ENCODE assay signal across 18 cellular contexts in the genomic region with DNA sequence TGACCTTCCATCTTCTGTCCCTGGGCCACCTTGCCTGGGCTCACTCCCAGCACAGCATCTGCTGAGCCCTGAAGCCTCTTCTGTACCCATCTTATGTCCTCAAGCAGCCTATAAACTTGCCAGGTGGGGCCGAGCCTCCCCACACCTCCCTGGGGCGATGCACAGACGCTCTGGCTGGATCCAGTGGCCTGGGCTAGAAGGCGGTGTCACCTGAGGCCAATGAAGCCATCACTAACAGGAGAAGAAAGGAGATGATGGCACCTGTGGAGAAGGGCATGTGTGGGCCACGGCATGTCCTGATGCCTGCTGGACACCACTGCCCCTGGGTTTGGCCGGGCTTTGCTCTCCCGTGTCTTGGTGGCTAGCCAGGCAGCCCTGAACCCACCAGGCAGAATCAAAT. TPM values are rescaled to one million over a fixed set of nuclear protein-coding genes. Genes with fewer than 3 reads are reported as not detected.
DNase-seq lines count a peak whose midpoint lies in the region; TF ChIP-seq lines count a peak whose summit lies in the region.
"Had no signal": no experiment of that assay in that cellular context is flagged by ENCODE, and none has a peak within 500 bp of the region (broad histone marks: within the 10 kb centered on the region; RNA-seq: fewer than 3 reads in every experiment).

No MANE protein-coding gene starts in this region.

- H3K27me3 ChIP-seq in adipocyte (replicated peaks; ENCODE audit: control insufficient read depth, insufficient read depth, low read length) (no peaks in the 10 kb centered on the region), left ventricle myocardium inferior (ENCODE audit: low read depth) (no peaks in the 10 kb centered on the region), prostate gland (replicated peaks; ENCODE audit: insufficient read depth) (no peaks in the 10 kb centered on the region)

- peak overlapping the region; percentile 60 for H3K27ac Mint-ChIP-seq in HFFc6
- H3K27ac Mint-ChIP-seq: CD4-positive, alpha-beta T cell had no signal

- intact Hi-C loops in left ventricle myocardium inferior (cut with micrococcal nuclease) = no loop called here
- intact Hi-C loops in prostate gland (cut with DNase I) = no loop called here

- TF ChIP-seq CTCF in HFFc6 (IDR thresholded peaks at IDR 0.05) (no peak), left ventricle myocardium inferior (IDR thresholded peaks at IDR 0.05; ENCODE audit: borderline replicate concordance) (no peak), prostate gland (IDR thresholded peaks at IDR 0.05) (no peak)

- DNase-seq in HFFc6 (no peak), adipocyte (ENCODE audit: low read depth) (no peak), left ventricle myocardium inferior (peak; percentile 11), prostate gland (ENCODE audit: low spot score) (no peak), NCI-H1417 (lab: John Stamatoyannopoulos, UW) (no peak), superior temporal gyrus (ENCODE audit: extremely low spot score) (no peak), NOMO-1 treated with DMSO at 0.1 percent for 48 hours (lab: John Stamatoyannopoulos, UW; ENCODE audit: unreplicated experiment) (no peak)
- DNase-seq: ACHN; AML-193; CD4-positive, alpha-beta T cell; HCEC 1CT; NCI-H2029; NCI-H2171; NCI-H82; SHP77 had no signal

- H3K4me1 ChIP-seq in adipocyte (ENCODE audit: control insufficient read depth, insufficient read depth, low read length) (peaks cover 18% of the 10 kb centered on the region), left ventricle myocardium inferior (peaks cover 53% of the 10 kb centered on the region), prostate gland (replicated peaks) (peaks cover under 1% of the 10 kb centered on the region)

- no peaks in the 10 kb centered on the region for H3K9me3 Mint-ChIP-seq in HFFc6
- H3K9me3 Mint-ChIP-seq: CD4-positive, alpha-beta T cell had no signal

- WGBS in prostate gland = 73% methylated on average over 7 of the region's 7 CpGs

- H3K9me3 ChIP-seq in adipocyte (ENCODE audit: control insufficient read depth, low read length) = no peaks in the 10 kb centered on the region
- no peaks in the 10 kb centered on the region for H3K9me3 ChIP-seq in left ventricle myocardium inferior (replicated peaks)
- H3K9me3 ChIP-seq in prostate gland = no peaks in the 10 kb centered on the region

- peak overlapping the region; percentile 34 for H3K4me3 Mint-ChIP-seq in HFFc6
- H3K4me3 Mint-ChIP-seq: CD4-positive, alpha-beta T cell had no signal

- no peak for TF ChIP-seq POLR2A in prostate gland (IDR thresholded peaks at IDR 0.05)

- H3K4me3 ChIP-seq in adipocyte (ENCODE audit: low read length) (no peak overlapping the region), left ventricle myocardium inferior (no peak overlapping the region), prostate gland (no peak overlapping the region)
- H3K4me3 ChIP-seq: GM23248 had no signal

- peak overlapping the region; percentile 28 for H3K9ac ChIP-seq in adipocyte (ENCODE audit: low read length)
- H3K9ac ChIP-seq: GM23248 had no signal

- no peaks in the 10 kb centered on the region; the same call in 1 of the 2 replicates for H3K27me3 Mint-ChIP-seq in HFFc6 (ENCODE audit: insufficient read depth)
- H3K27me3 Mint-ChIP-seq: CD4-positive, alpha-beta T cell had no signal

- H3K27ac ChIP-seq in left ventricle myocardium inferior (replicated peaks) (peak overlapping the region; percentile 87), prostate gland (peak overlapping the region; percentile 16 to 58)
- H3K27ac ChIP-seq: GM23248, HL-60 had no signal

- H3K4me1 Mint-ChIP-seq in HFFc6 (ENCODE audit: low read depth) = peaks cover 13% of the 10 kb centered on the region

- H3K36me3 ChIP-seq in adipocyte (ENCODE audit: control insufficient read depth, insufficient read depth, low read length, severe bottlenecking) = peaks cover 29% of the 10 kb centered on the region
- H3K36me3 ChIP-seq in left ventricle myocardium inferior = no peaks in the 10 kb centered on the region
- H3K36me3 ChIP-seq in prostate gland = no peaks in the 10 kb centered on the region

- H3K36me3 Mint-ChIP-seq in HFFc6 (ENCODE audit: low read depth) = no peaks in the 10 kb centered on the region

RNA-seq across cellular contexts. Expression of a gene that starts 45.5 kb away (rescaled TPM):
- total RNA-seq in HFFc6 (2021; fragmentation: NEBNext Ultra II Directional; extraction: Animal tissue kit (Norgen Biotek cat#: 25700)) = 10 to 100 TPM; 33.0 to 49.2 (median 44.0) TPM
- total RNA-seq in left ventricle myocardium inferior (18.8 TPM), prostate gland (100 to 1,000 TPM in 1 of 2 donors, 10 to 100 TPM in 1; 67.0 to 145 TPM)

RNA-seq across cellular contexts. Expression of a gene that starts 49.8 kb away (rescaled TPM):
- total RNA-seq in HFFc6 (2021; fragmentation: NEBNext Ultra II Directional; extraction: Animal tissue kit (Norgen Biotek cat#: 25700)) = 1 to 10 TPM in 1 of 6 experiments, under 1 TPM in 5; 0.17 to 1.1 (median 0.43) TPM
- total RNA-seq in left ventricle myocardium inferior (25.4 TPM), prostate gland (100 to 1,000 TPM; 124 to 175 TPM)
- total RNA-seq: LHCN-M2 had no signal

Comparison
In these comparisons a context has a peak if more than half of its experiments do, and no peak if none do; other contexts are left out.
1. RNA of a gene that starts 49.8 kb away (total RNA-seq): 124 to 175 TPM in prostate gland and 25.4 TPM in left ventricle myocardium inferior (single experiment); 0.17 to 1.1 TPM in HFFc6; every median in the first group is over 10 times any median in the second.